Comparison of ENCODE assay signal across 23 cellular contexts in the genomic region with DNA sequence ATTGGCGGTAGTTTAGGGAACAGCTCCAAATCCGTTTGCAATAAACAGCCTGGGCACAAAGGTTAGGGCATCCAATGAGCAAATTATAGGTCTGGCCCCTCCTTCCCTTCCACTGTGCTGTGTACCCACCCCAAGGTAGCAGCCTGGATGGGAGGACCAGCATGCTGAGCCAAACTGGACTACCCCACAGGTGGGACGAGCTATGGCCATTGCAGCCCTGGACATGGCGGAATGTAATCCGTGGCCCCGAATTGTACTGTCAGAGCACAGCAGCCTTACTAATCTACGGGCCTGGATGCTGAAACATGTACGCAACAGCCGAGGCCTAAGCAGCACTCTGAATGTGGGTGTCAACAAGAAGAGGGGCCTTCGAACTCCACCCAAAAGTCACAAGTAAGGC.
"Had no signal": no experiment of that assay in that cellular context is flagged by ENCODE, and none has a peak within 500 bp of the region (broad histone marks: within the 10 kb centered on the region; RNA-seq: fewer than 3 reads in every experiment).

No MANE protein-coding gene starts in this region.

- DNase-seq: activated CD4-positive, alpha-beta T cell treated with anti-CD3 and anti-CD28 coated beads for 4 hours; activated CD8-positive, alpha-beta memory T cell treated with anti-CD3 and anti-CD28 coated beads, Interleukin-2, amount 50 U/mL, for 4 hours; activated CD8-positive, alpha-beta T cell treated with anti-CD3 and anti-CD28 coated beads for 36 hours; activated effector memory CD4-positive, alpha-beta T cell treated with Interleukin-2 at 50 U/mL for 16 hours; activated naive CD4-positive, alpha-beta T cell; amygdala; NCI-H1092; NCI-H1417 treated with DMSO at 0.1 percent for 48 hours; NCI-H1694; NCI-H2029; NCI-H510A treated with DMSO at 0.1 percent for 48 hours; NCI-H69; PC-3; SHP77 treated with DMSO at 0.1 percent for 48 hours had no signal

- H3K27ac Mint-ChIP-seq: activated CD8-positive, alpha-beta T cell treated with anti-CD3 and anti-CD28 coated beads for 36 hours; activated naive CD4-positive, alpha-beta T cell treated with anti-CD3 and anti-CD28 coated beads, Interleukin-2, amount 50 U/mL, for 24 hours; activated T-helper 1 cell treated with anti-CD3 and anti-CD28 coated beads, Interleukin-12 subunit alpha, Interleukin-12 subunit beta, Interleukin-2, Interleukin-4 antibody, amounts not matched to agents 30 ng/mL and 10 ng/mL and 1 ng/mL, durations not matched to agents 14 hours and 24 hours and 36 hours; T-helper 1 cell treated with Interleukin-12 subunit alpha and Interleukin-12 subunit beta and Interleukin-4 antibody, amounts not matched to agents 30 μg/mL and 1 μg/mL, for 36 hours had no signal

- H3K4me2 ChIP-seq: KMS-11 had no signal

- FAIRE-seq: astrocyte, RCC 7860 had no signal

- H3K4me3 Mint-ChIP-seq: activated CD8-positive, alpha-beta T cell treated with anti-CD3 and anti-CD28 coated beads for 36 hours; activated naive CD4-positive, alpha-beta T cell treated with anti-CD3 and anti-CD28 coated beads, Interleukin-2, amount 50 U/mL, for 24 hours; activated T-helper 1 cell treated with anti-CD3 and anti-CD28 coated beads, Interleukin-12 subunit alpha, Interleukin-12 subunit beta, Interleukin-2, Interleukin-4 antibody, amounts not matched to agents 30 ng/mL and 10 ng/mL and 1 ng/mL, durations not matched to agents 14 hours and 24 hours and 36 hours; brain; central memory CD8-positive, alpha-beta T cell; T-helper 1 cell treated with Interleukin-12 subunit alpha and Interleukin-12 subunit beta and Interleukin-4 antibody, amounts not matched to agents 30 μg/mL and 1 μg/mL, for 36 hours had no signal

- H3K27ac ChIP-seq: KMS-11 had no signal

- H3K9ac ChIP-seq: KMS-11 had no signal

- H3K9me3 Mint-ChIP-seq: activated CD8-positive, alpha-beta T cell treated with anti-CD3 and anti-CD28 coated beads for 36 hours; activated naive CD4-positive, alpha-beta T cell treated with anti-CD3 and anti-CD28 coated beads, Interleukin-2, amount 50 U/mL, for 24 hours; activated T-helper 1 cell treated with anti-CD3 and anti-CD28 coated beads, Interleukin-12 subunit alpha, Interleukin-12 subunit beta, Interleukin-2, Interleukin-4 antibody, amounts not matched to agents 30 ng/mL and 10 ng/mL and 1 ng/mL, durations not matched to agents 14 hours and 24 hours and 36 hours; brain; central memory CD8-positive, alpha-beta T cell; T-helper 1 cell treated with Interleukin-12 subunit alpha and Interleukin-12 subunit beta and Interleukin-4 antibody, amounts not matched to agents 30 μg/mL and 1 μg/mL, for 36 hours had no signal

- H3K27me3 Mint-ChIP-seq: activated CD8-positive, alpha-beta T cell treated with anti-CD3 and anti-CD28 coated beads for 36 hours; activated naive CD4-positive, alpha-beta T cell treated with anti-CD3 and anti-CD28 coated beads, Interleukin-2, amount 50 U/mL, for 24 hours; brain; central memory CD8-positive, alpha-beta T cell had no signal

- ATAC-seq: activated CD4-positive, CD25-positive, alpha-beta regulatory T cell treated with anti-CD3 and anti-CD28 coated beads, Interleukin-2, amount 50 U/mL, for 24 hours; activated CD8-positive, alpha-beta T cell treated with anti-CD3 and anti-CD28 coated beads for 36 hours; PC-3 had no signal
